ENCODE assay signal across 13 cellular contexts in genomic region chr15:58903232-58903631, GRCh38.
"Had no signal": no experiment of that assay in that cellular context is flagged by ENCODE, and none has a peak within 500 bp of the region (broad histone marks: within the 10 kb centered on the region; RNA-seq: fewer than 3 reads in every experiment).

No MANE protein-coding gene starts in this region.

- H3K4me3 ChIP-seq: smooth muscle cell had no signal

- H3K4me1 ChIP-seq: parathyroid adenoma had no signal

- H3K27ac ChIP-seq: parathyroid adenoma had no signal

- H3K9ac ChIP-seq: parathyroid adenoma had no signal

- ATAC-seq: activated CD8-positive, alpha-beta T cell treated with anti-CD3 and anti-CD28 coated beads for 36 hours; activated T-cell treated with anti-CD3 and anti-CD28 coated beads, Interleukin-2, amount 50 U/mL, for 72 hours; stimulated activated naive B cell treated with anti-CD40 and anti-IgM and Interleukin-4, amounts not matched to agents 10 μg/mL and 1 μg/mL and 100 μg/mL, for 72 hours had no signal

- DNase-seq: activated CD8-positive, alpha-beta memory T cell treated with anti-CD3 and anti-CD28 coated beads, Interleukin-2, amount 50 U/mL, for 4 hours; activated CD8-positive, alpha-beta T cell treated with anti-CD3 and anti-CD28 coated beads for 36 hours; activated gamma-delta T cell treated with Interleukin-2 at 50 U/mL for 16 hours; activated naive CD8-positive, alpha-beta T cell treated with anti-CD3 and anti-CD28 coated beads, Interleukin-2, amount 10 ng/mL, durations not matched to agents 7 days and 5 days; activated T-cell treated with anti-CD3 and anti-CD28 coated beads, Interleukin-2, amount 50 U/mL, for 72 hours; aorta; central memory CD4-positive, alpha-beta T cell; hypothalamus; stimulated activated CD4-positive, alpha-beta T cell treated with anti-CD3 and anti-CD28 coated beads, Interleukin-2, amount 100 ng/mL, for 24 hours; stimulated activated naive B cell treated with anti-CD40 and anti-IgM and Interleukin-4, amounts not matched to agents 10 μg/mL and 1 μg/mL and 100 μg/mL, for 72 hours; substantia nigra had no signal
